Comparison of ENCODE assay signal across 1 cellular context in genomic region chr13:21638319-21639282, GRCh38.
TF ChIP-seq lines count a peak whose summit lies in the region.

No MANE protein-coding gene starts in this region.

TF ChIP-seq in HCT116, 20 proteins besides CTCF, POLR2A, EP300 and RAD21 (continued from another document):
- TF ChIP-seq REST (IDR thresholded peaks at IDR 0.05; ENCODE audit: low read depth) (no peak), ZNF274 (IDR thresholded peaks at IDR 0.05; ENCODE audit: low read depth, low read length) (no peak), SIN3A (IDR thresholded peaks at IDR 0.05; ENCODE audit: low read depth) (no peak), EZH2phosphoT487 (IDR thresholded peaks at IDR 0.05; ENCODE audit: borderline replicate concordance) (no peak)
